In the genomic region with DNA sequence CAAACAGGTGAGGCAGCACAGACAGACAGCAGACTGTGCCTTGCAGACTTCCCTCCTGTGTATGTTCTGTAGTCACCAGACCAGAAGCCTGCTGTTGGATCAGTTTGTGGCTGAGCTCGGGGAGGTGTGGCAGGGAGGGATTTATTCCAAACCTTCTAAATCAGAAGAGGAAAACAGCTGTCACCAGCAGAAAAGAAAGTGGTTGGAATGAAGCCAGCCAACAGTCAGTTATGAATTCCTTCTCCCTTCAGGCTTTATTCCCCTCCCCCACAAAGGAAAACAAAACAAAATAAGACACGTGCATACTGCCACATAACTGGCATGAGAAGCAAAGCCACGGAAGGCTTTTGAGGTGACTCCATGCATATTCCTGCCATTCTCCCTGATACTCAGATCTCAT, we compare ENCODE assay signal across 11 cellular contexts. TPM values are rescaled to one million over a fixed set of nuclear protein-coding genes. Genes with fewer than 3 reads are reported as not detected.
A peak's percentile ranks its signal among the peaks of the same experiment; 100 is the strongest.
DNase-seq lines count a peak whose midpoint lies in the region; ATAC-seq and TF ChIP-seq lines count a peak whose summit lies in the region.
"Had no signal": no experiment of that assay in that cellular context is flagged by ENCODE, and none has a peak within 500 bp of the region (broad histone marks: within the 10 kb centered on the region; RNA-seq: fewer than 3 reads in every experiment).

No MANE protein-coding gene starts in this region.

- H3K27me3 Mint-ChIP-seq in IgD-negative memory B cell (no peaks in the 10 kb centered on the region), naive B cell (no peaks in the 10 kb centered on the region)

- H3K4me3 Mint-ChIP-seq in IgD-negative memory B cell (no peak overlapping the region), naive B cell (no peak overlapping the region)

- H3K36me3 Mint-ChIP-seq in IgD-negative memory B cell (peaks cover 2% of the 10 kb centered on the region), naive B cell (peaks cover 19 to 42% of the 10 kb centered on the region in 2 donors)

- H3K4me1 Mint-ChIP-seq in IgD-negative memory B cell (peaks cover 0 to 3% (median 0%) of the 10 kb centered on the region in 3 donors), naive B cell (peaks cover 0 to 5% (median 4%) of the 10 kb centered on the region in 3 donors)

- DNase-seq in AG10803 (ENCODE audit: low read depth): peak; percentile 92
- peak; percentile 65 to 85 for DNase-seq in cardiac fibroblast (ENCODE audit: low read depth in 2 of 2)
- DNase-seq in naive B cell: no peak
- no peak for DNase-seq in omental fat pad (ENCODE audit: low spot score)
- no peak for DNase-seq in NCI-H526 (lab: John Stamatoyannopoulos, UW)
- no peak for DNase-seq in HPDE6-E6E7 (ENCODE audit: extremely low spot score)
- DNase-seq: nucleus accumbens, thyroid gland had no signal

- TF ChIP-seq CTCF in AG10803 (conservative IDR thresholded peaks at IDR 0.05; ENCODE audit: low read length) (no peak), cardiac fibroblast (IDR thresholded peaks at IDR 0.05; ENCODE audit: low read depth, low read length) (no peak), omental fat pad (IDR thresholded peaks at IDR 0.05) (no peak)

- H3K27ac Mint-ChIP-seq in IgD-negative memory B cell (peak overlapping the region; percentile 23 to 74 (median 45)), naive B cell (peak overlapping the region in 5 of 6 donors; percentile 48 to 79 (median 49))

- H3K9me3 Mint-ChIP-seq in IgD-negative memory B cell (no peaks in the 10 kb centered on the region), naive B cell (no peaks in the 10 kb centered on the region)

- ATAC-seq in naive B cell (ENCODE audit: low read depth in 2 of 2) (no peak), HG02938 (IDR thresholded peaks at IDR 0.05; ENCODE audit: unreplicated experiment) (no peak), omental fat pad (ENCODE audit: low FRiP score) (no peak)
- ATAC-seq: activated CD4-positive, CD25-positive, alpha-beta regulatory T cell treated with anti-CD3 and anti-CD28 coated beads, Interleukin-2, amount 50 U/mL, for 24 hours had no signal

- H3K4me3 ChIP-seq in AG10803 (ENCODE audit: low read length) (no peak overlapping the region), cardiac fibroblast (replicated peaks in 1 of 2; ENCODE audit: low read depth in 2 of 2, low read length in 2 of 2) (no peak overlapping the region)
- H3K4me3 ChIP-seq: thyroid gland had no signal

RNA-seq across cellular contexts. Expression of a gene that starts 19.0 kb away (rescaled TPM):
- polyA plus RNA-seq in IgD-negative memory B cell (10.6 TPM), naive B cell (ENCODE audit: low read depth in 6 of 6) (10 to 100 TPM in 4 of 6 donors, 1 to 10 TPM in 2; 7.8 to 14.2 (median 10.8) TPM)
- total RNA-seq in omental fat pad: 10 to 100 TPM in 3 of 4 donors, 1 to 10 TPM in 1; 7.9 to 17.1 (median 16.5) TPM

RNA-seq across cellular contexts. Expression of a gene that starts 57.7 kb away (rescaled TPM):
- polyA plus RNA-seq in IgD-negative memory B cell (4.3 TPM), naive B cell (ENCODE audit: low read depth in 6 of 6) (1 to 10 TPM; 2.2 to 7.9 (median 2.4) TPM)
- total RNA-seq in omental fat pad: 10 to 100 TPM; 27.4 to 81.1 (median 33.5) TPM

Comparison
In these comparisons a context has a peak if more than half of its experiments do, and no peak if none do; other contexts are left out.
1. DNase-seq: peak in AG10803 (single experiment) and cardiac fibroblast (2 of 2); none in naive B cell (single experiment), omental fat pad (single experiment), NCI-H526 (0 of 2) and HPDE6-E6E7 (single experiment).